In genomic region chr13:50125306-50125555, GRCh38 we compare ENCODE assay signal across 8 cellular contexts.
A peak's percentile ranks its signal among the peaks of the same experiment; 100 is the strongest.
DNase-seq lines count a peak whose midpoint lies in the region; ATAC-seq and TF ChIP-seq lines count a peak whose summit lies in the region.

No MANE protein-coding gene starts in this region.

- no peak overlapping the region; the same call in 1 of the 2 replicates for H3K27ac ChIP-seq in HUES64 (ENCODE audit: low read depth, low read length)

- H3K4me3 ChIP-seq in HUES64 (ENCODE audit: low read length) (peak overlapping the region; percentile 72), mucosa of descending colon (peak overlapping the region; percentile 91)

- DNase-seq in activated CD4-positive, alpha-beta T cell treated with anti-CD3 and anti-CD28 coated beads, Interleukin-2, amount 10 ng/mL, durations not matched to agents 24 days and 14 days = peak; percentile 89
- no peak for DNase-seq in activated CD4-positive, alpha-beta T cell treated with anti-CD3 and anti-CD28 coated beads for 48 hours
- peak in 1 of 2 donors; percentile 48 for DNase-seq in central memory CD8-positive, alpha-beta T cell (ENCODE audit: low spot score in 2 of 2)
- DNase-seq in mucosa of descending colon = no peak
- no peak for DNase-seq in islet precursor cell
- no peak for DNase-seq in occipital lobe (lab: John Stamatoyannopoulos, UW)

- peaks cover 92% of the 10 kb centered on the region for H3K27me3 ChIP-seq in HUES64 (ENCODE audit: insufficient read depth, low read length)

- intact Hi-C loops in activated CD4-positive, alpha-beta T cell treated with anti-CD3 and anti-CD28 coated beads, Interleukin-2, amount 10 ng/mL, durations not matched to agents 24 days and 14 days (cut with micrococcal nuclease) = loop anchor here (1.0 to 10.0 kb wide), 7 partner anchors 128 to 1620 kb away; partner anchors contain the start of genes KPNA3, SPRYD7 and TRIM13
- intact Hi-C loops in mucosa of descending colon (cut with DNase I, micrococcal nuclease) = loop anchor here in 1 of 2 donors (5.0 kb wide), 1 partner anchor 43 kb away; no protein-coding TSS in a partner anchor

- H3K9me3 ChIP-seq in HUES64 (ENCODE audit: insufficient read depth, low read depth, low read length) (no peaks in the 10 kb centered on the region), mucosa of descending colon (no peaks in the 10 kb centered on the region)

- H3K4me1 ChIP-seq in HUES64 (ENCODE audit: insufficient read depth, low read length) (peaks cover 49% of the 10 kb centered on the region), mucosa of descending colon (ENCODE audit: low read depth) (peaks cover 24% of the 10 kb centered on the region)

- H3K4me3 Mint-ChIP-seq in activated CD4-positive, alpha-beta T cell treated with anti-CD3 and anti-CD28 coated beads, Interleukin-2, amount 10 ng/mL, durations not matched to agents 24 days and 14 days = peak overlapping the region; percentile 84
- H3K4me3 Mint-ChIP-seq in central memory CD8-positive, alpha-beta T cell = peak overlapping the region; percentile 80

- ATAC-seq in central memory CD8-positive, alpha-beta T cell (replicated peaks; ENCODE audit: extremely low read depth, poor library complexity, severe bottlenecking) = peak; percentile 8
- ATAC-seq in mucosa of descending colon = peak; percentile 8
- ATAC-seq in HG03469 (IDR thresholded peaks at IDR 0.05; ENCODE audit: unreplicated experiment) = no peak

- peak overlapping the region; percentile 84 for H3K27ac Mint-ChIP-seq in activated CD4-positive, alpha-beta T cell treated with anti-CD3 and anti-CD28 coated beads, Interleukin-2, amount 10 ng/mL, durations not matched to agents 24 days and 14 days
- H3K27ac Mint-ChIP-seq in central memory CD8-positive, alpha-beta T cell (ENCODE audit: low read depth) = peak overlapping the region; percentile 82

- TF ChIP-seq CTCF in mucosa of descending colon (IDR thresholded peaks at IDR 0.05) = no peak

- no peaks in the 10 kb centered on the region for H3K36me3 ChIP-seq in HUES64 (ENCODE audit: insufficient read depth, low read length)
- H3K36me3 ChIP-seq in mucosa of descending colon (ENCODE audit: low read depth) = no peaks in the 10 kb centered on the region

- peaks cover 12% of the 10 kb centered on the region for H3K27me3 Mint-ChIP-seq in activated CD4-positive, alpha-beta T cell treated with anti-CD3 and anti-CD28 coated beads, Interleukin-2, amount 10 ng/mL, durations not matched to agents 24 days and 14 days
- peaks cover 43% of the 10 kb centered on the region for H3K27me3 Mint-ChIP-seq in central memory CD8-positive, alpha-beta T cell

- WGBS in HUES64 = under 1% methylated on average over 31 of the region's 31 CpGs

- H3K4me1 Mint-ChIP-seq in activated CD4-positive, alpha-beta T cell treated with anti-CD3 and anti-CD28 coated beads, Interleukin-2, amount 10 ng/mL, durations not matched to agents 24 days and 14 days = peaks cover 50% of the 10 kb centered on the region
- H3K4me1 Mint-ChIP-seq in central memory CD8-positive, alpha-beta T cell = peaks cover 53% of the 10 kb centered on the region

- peaks cover 25% of the 10 kb centered on the region for H3K36me3 Mint-ChIP-seq in activated CD4-positive, alpha-beta T cell treated with anti-CD3 and anti-CD28 coated beads, Interleukin-2, amount 10 ng/mL, durations not matched to agents 24 days and 14 days (ENCODE audit: low read depth)
- H3K36me3 Mint-ChIP-seq in central memory CD8-positive, alpha-beta T cell (ENCODE audit: insufficient read depth) = peaks cover 42% of the 10 kb centered on the region

- no peak overlapping the region for H3K9ac ChIP-seq in HUES64 (ENCODE audit: low read depth, low read length)

- H3K9me3 Mint-ChIP-seq in activated CD4-positive, alpha-beta T cell treated with anti-CD3 and anti-CD28 coated beads, Interleukin-2, amount 10 ng/mL, durations not matched to agents 24 days and 14 days = peaks cover 6% of the 10 kb centered on the region
- H3K9me3 Mint-ChIP-seq in central memory CD8-positive, alpha-beta T cell = no peaks in the 10 kb centered on the region
